ENCODE assay signal across 21 cellular contexts in the genomic region with DNA sequence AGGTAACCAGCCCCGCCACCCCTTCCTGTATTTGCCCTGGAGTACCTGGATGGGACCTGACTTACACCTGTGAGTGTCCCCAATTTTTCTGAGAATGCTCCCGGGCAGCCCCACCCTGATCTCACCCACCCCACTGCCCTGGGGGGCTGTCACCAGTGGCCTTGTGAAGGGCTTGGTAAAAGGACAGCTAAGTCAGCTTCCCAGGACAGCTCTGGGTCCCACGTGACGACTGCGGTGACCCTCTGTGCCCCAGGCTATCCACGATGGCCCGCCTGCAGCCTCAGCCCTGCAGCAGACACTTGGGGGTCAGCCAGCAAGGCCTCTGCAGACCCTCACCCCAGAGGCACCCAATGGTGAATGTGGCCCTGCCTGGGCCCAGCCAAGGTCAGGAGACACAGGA. TPM values are rescaled to one million over a fixed set of nuclear protein-coding genes. Genes with fewer than 3 reads are reported as not detected.
"Had no signal": no experiment of that assay in that cellular context is flagged by ENCODE, and none has a peak within 500 bp of the region (broad histone marks: within the 10 kb centered on the region; RNA-seq: fewer than 3 reads in every experiment).

No MANE protein-coding gene starts in this region.

- H3K36me3 Mint-ChIP-seq: naive B cell had no signal

- H3K27me3 Mint-ChIP-seq: naive B cell had no signal

- DNase-seq: effector CD8-positive, alpha-beta T cell; foreskin melanocyte; kidney; left cardiac atrium; left ventricle myocardium inferior; naive B cell; small intestine; stimulated activated CD4-positive, alpha-beta T cell treated with anti-CD3 and anti-CD28 coated beads, Interleukin-2, amount 100 ng/mL, for 48 hours; stimulated activated naive CD4-positive, alpha-beta T cell treated with Interleukin-2 at 50 U/mL for 16 hours; tibial artery; upper lobe of left lung; uterus had no signal

- H3K27ac ChIP-seq: coronary artery, hepatocyte, left ventricle myocardium inferior, neutrophil, tibial artery, upper lobe of left lung, uterus had no signal

- H3K27me3 ChIP-seq: hepatocyte, tibial artery, upper lobe of left lung, uterus had no signal

- H2AFZ ChIP-seq: hepatocyte had no signal

- H3K9me3 ChIP-seq: left ventricle myocardium inferior, neutrophil, tibial artery, upper lobe of left lung, uterus had no signal

- H3K4me3 ChIP-seq: coronary artery, hepatocyte, left ventricle myocardium inferior, lung, tibial artery, upper lobe of left lung, uterus had no signal

- H3K27ac Mint-ChIP-seq: nephron had no signal

- H3K36me3 ChIP-seq: neutrophil, uterus had no signal

- H3K4me1 Mint-ChIP-seq: nephron had no signal

- H3K4me2 ChIP-seq: hepatocyte had no signal

- H3K9me3 Mint-ChIP-seq: naive B cell, nephron had no signal

- FAIRE-seq: kidney, small intestine had no signal

RNA-seq across cellular contexts. Expression of a gene that starts 7.1 kb away (rescaled TPM):
- total RNA-seq: dermis microvascular lymphatic vessel endothelial cell, kidney, left cardiac atrium, left ventricle myocardium inferior, lung, osteoblast, pulmonary artery endothelial cell, temporal lobe, upper lobe of left lung, uterus had no signal
- polyA plus RNA-seq: small intestine had no signal
